ENCODE assay signal across 22 cellular contexts in genomic region chrX:85928606-85929005, GRCh38.
DNase-seq lines count a peak whose midpoint lies in the region; ATAC-seq, FAIRE-seq and TF ChIP-seq lines count a peak whose summit lies in the region.
"Had no signal": no experiment of that assay in that cellular context is flagged by ENCODE, and none has a peak within 500 bp of the region (broad histone marks: within the 10 kb centered on the region; RNA-seq: fewer than 3 reads in every experiment).

No MANE protein-coding gene starts in this region.

- H3K36me3 ChIP-seq in astrocyte (ENCODE audit: insufficient read depth, low read length), result no peaks in the 10 kb centered on the region
- no peaks in the 10 kb centered on the region for H3K36me3 ChIP-seq in endothelial cell of umbilical vein (ENCODE audit: control insufficient read depth in 2 of 2, extremely low read depth in 1 of 2, insufficient read depth in 2 of 2, low read length in 2 of 2)
- H3K36me3 ChIP-seq in osteoblast (ENCODE audit: insufficient read depth, low read length), result no peaks in the 10 kb centered on the region
- H3K36me3 ChIP-seq: BLaER1 treated with 17β-estradiol and CSF1 and Interleukin-3, amounts not matched to agents 10 nM and 100 nM had no signal

- H3K9ac ChIP-seq in astrocyte (ENCODE audit: low read length) (no peak overlapping the region), endothelial cell of umbilical vein (replicated peaks; ENCODE audit: extremely low read depth, insufficient read depth, low read length) (no peak overlapping the region)
- H3K9ac ChIP-seq: BLaER1 treated with 17β-estradiol and CSF1 and Interleukin-3, amounts not matched to agents 10 nM and 100 nM had no signal

- H3K9me1 ChIP-seq in endothelial cell of umbilical vein (replicated peaks; ENCODE audit: control insufficient read depth, extremely low read depth, insufficient read depth, low read length), result no peaks in the 10 kb centered on the region

- H3K4me1 Mint-ChIP-seq in astrocyte (ENCODE audit: low read depth, unreplicated experiment), result no peaks in the 10 kb centered on the region
- peaks cover under 1% of the 10 kb centered on the region for H3K4me1 Mint-ChIP-seq in activated naive CD4-positive, alpha-beta T cell treated with anti-CD3 and anti-CD28 coated beads, Interleukin-2, amount 10 ng/mL, durations not matched to agents 7 days and 5 days
- H3K4me1 Mint-ChIP-seq: B cell had no signal

- H3K4me2 ChIP-seq in astrocyte (ENCODE audit: low read length), result no peak overlapping the region
- H3K4me2 ChIP-seq in endothelial cell of umbilical vein (ENCODE audit: insufficient read depth, low read length), result no peak overlapping the region
- H3K4me2 ChIP-seq in osteoblast (ENCODE audit: insufficient read depth, low read length), result no peak overlapping the region
- H3K4me2 ChIP-seq: BLaER1 treated with 17β-estradiol and CSF1 and Interleukin-3, amounts not matched to agents 10 nM and 100 nM; GM23338 had no signal

- peaks cover 2% of the 10 kb centered on the region for H4K20me1 ChIP-seq in astrocyte (ENCODE audit: insufficient read depth, low read length)
- H4K20me1 ChIP-seq in endothelial cell of umbilical vein (replicated peaks; ENCODE audit: control insufficient read depth, extremely low read depth, insufficient read depth, low read length), result no peaks in the 10 kb centered on the region
- H4K20me1 ChIP-seq in osteoblast (ENCODE audit: insufficient read depth, low read length), result peaks cover 7% of the 10 kb centered on the region
- H4K20me1 ChIP-seq: BLaER1 treated with 17β-estradiol and CSF1 and Interleukin-3, amounts not matched to agents 10 nM and 100 nM had no signal

- no peak overlapping the region for H3K27ac Mint-ChIP-seq in astrocyte (ENCODE audit: unreplicated experiment)
- no peak overlapping the region for H3K27ac Mint-ChIP-seq in activated naive CD4-positive, alpha-beta T cell treated with anti-CD3 and anti-CD28 coated beads, Interleukin-2, amount 10 ng/mL, durations not matched to agents 7 days and 5 days
- H3K27ac Mint-ChIP-seq: B cell; CD4-positive, CD25-positive, alpha-beta regulatory T cell; CD8-positive, alpha-beta memory T cell; GM23338 had no signal

- DNase-seq in astrocyte (ENCODE audit: low read depth) (no peak), endothelial cell of umbilical vein (ENCODE audit: low read depth, low spot score) (peak; percentile 1), osteoblast (ENCODE audit: insufficient read length, low spot score, missing footprints) (peak; percentile 36), NOMO-1 treated with dmso at 0.1 percent for 144 hours (lab: John Stamatoyannopoulos, UW; ENCODE audit: unreplicated experiment) (no peak)
- DNase-seq in activated naive CD4-positive, alpha-beta T cell treated with anti-CD3 and anti-CD28 coated beads, Interleukin-2, amount 10 ng/mL, durations not matched to agents 7 days and 5 days, result no peak
- DNase-seq: CD4-positive, CD25-positive, alpha-beta regulatory T cell; CD8-positive, alpha-beta memory T cell; COR-L47; DMS 273 treated with DMSO at 0.1 percent for 48 hours; DMS53; DND-41; EL; HCEC 1CT; IMR-90 had no signal

- no peak for TF ChIP-seq CTCF in astrocyte (IDR thresholded peaks at IDR 0.05; ENCODE audit: insufficient read depth, low read depth, low read length)
- no peak for TF ChIP-seq CTCF in endothelial cell of umbilical vein (IDR thresholded peaks at IDR 0.05; ENCODE audit: extremely low read depth in 1 of 2, insufficient read depth in 1 of 2, low read depth in 1 of 2, low read length in 2 of 2)
- TF ChIP-seq CTCF in osteoblast (IDR thresholded peaks at IDR 0.05; ENCODE audit: extremely low read depth, low read depth, low read length), result no peak

- H3K27ac ChIP-seq in astrocyte (ENCODE audit: low read depth, low read length) (no peak overlapping the region), endothelial cell of umbilical vein (ENCODE audit: insufficient read depth, low read depth, low read length) (no peak overlapping the region), osteoblast (ENCODE audit: low read depth, low read length) (no peak overlapping the region)
- H3K27ac ChIP-seq: BLaER1 treated with 17β-estradiol and CSF1 and Interleukin-3, amounts not matched to agents 10 nM and 100 nM; HL-60 had no signal

- no peak for ATAC-seq in HG03280 (IDR thresholded peaks at IDR 0.05; ENCODE audit: unreplicated experiment)
- ATAC-seq: GM23338 had no signal

- no peaks in the 10 kb centered on the region for H3K27me3 Mint-ChIP-seq in astrocyte (ENCODE audit: low read depth, unreplicated experiment)
- H3K27me3 Mint-ChIP-seq in activated naive CD4-positive, alpha-beta T cell treated with anti-CD3 and anti-CD28 coated beads, Interleukin-2, amount 10 ng/mL, durations not matched to agents 7 days and 5 days, result no peaks in the 10 kb centered on the region
- H3K27me3 Mint-ChIP-seq: B cell; CD4-positive, CD25-positive, alpha-beta regulatory T cell had no signal

- no peaks in the 10 kb centered on the region for H3K36me3 Mint-ChIP-seq in astrocyte (ENCODE audit: low read depth, unreplicated experiment)
- peaks cover 6% of the 10 kb centered on the region for H3K36me3 Mint-ChIP-seq in activated naive CD4-positive, alpha-beta T cell treated with anti-CD3 and anti-CD28 coated beads, Interleukin-2, amount 10 ng/mL, durations not matched to agents 7 days and 5 days
- H3K36me3 Mint-ChIP-seq: CD4-positive, CD25-positive, alpha-beta regulatory T cell had no signal

- no peak overlapping the region for H3K4me3 Mint-ChIP-seq in astrocyte (ENCODE audit: unreplicated experiment)
- no peak overlapping the region for H3K4me3 Mint-ChIP-seq in activated naive CD4-positive, alpha-beta T cell treated with anti-CD3 and anti-CD28 coated beads, Interleukin-2, amount 10 ng/mL, durations not matched to agents 7 days and 5 days
- H3K4me3 Mint-ChIP-seq: B cell; CD4-positive, CD25-positive, alpha-beta regulatory T cell; CD8-positive, alpha-beta memory T cell; GM23338 had no signal

- CTCF ChIA-PET in endothelial cell of umbilical vein (lab: Charles Lee), result no interaction called here
- CTCF ChIA-PET in activated naive CD4-positive, alpha-beta T cell treated with anti-CD3 and anti-CD28 coated beads, Interleukin-2, amount 10 ng/mL, durations not matched to agents 7 days and 5 days (lab: Charles Lee), result no interaction called here

- FAIRE-seq in G401.6 (lab: Jason Lieb, UNC) (peak; percentile 31), astrocyte (lab: Jason Lieb, UNC) (peak; percentile 13), endothelial cell of umbilical vein (lab: Jason Lieb, UNC) (no peak)
- FAIRE-seq: GM19239, H54 had no signal

- H3K4me3 ChIP-seq in astrocyte (ENCODE audit: insufficient read depth, low read depth, low read length) (no peak overlapping the region), endothelial cell of umbilical vein (replicated peaks in 1 of 3; ENCODE audit: insufficient read depth in 1 of 3, low read depth in 1 of 3, low read length in 3 of 3) (no peak overlapping the region), osteoblast (ENCODE audit: insufficient read depth, low read length) (no peak overlapping the region)
- H3K4me3 ChIP-seq: BLaER1 treated with 17β-estradiol and CSF1 and Interleukin-3, amounts not matched to agents 10 nM and 100 nM; GM23338 had no signal

- H3K79me2 ChIP-seq in astrocyte (ENCODE audit: insufficient read depth, low read length) (no peaks in the 10 kb centered on the region), endothelial cell of umbilical vein (ENCODE audit: control insufficient read depth, insufficient read depth, low read length) (no peaks in the 10 kb centered on the region), osteoblast (ENCODE audit: insufficient read depth, low read length) (no peaks in the 10 kb centered on the region)

- H3K4me1 ChIP-seq in astrocyte (ENCODE audit: insufficient read depth, low read length) (no peaks in the 10 kb centered on the region), endothelial cell of umbilical vein (ENCODE audit: control insufficient read depth, extremely low read depth, insufficient read depth, low read length) (no peaks in the 10 kb centered on the region), osteoblast (ENCODE audit: insufficient read depth, low read length) (no peaks in the 10 kb centered on the region)
- H3K4me1 ChIP-seq: BLaER1 treated with 17β-estradiol and CSF1 and Interleukin-3, amounts not matched to agents 10 nM and 100 nM had no signal

- H2AFZ ChIP-seq in astrocyte (ENCODE audit: low read depth, low read length) (no peak overlapping the region), endothelial cell of umbilical vein (ENCODE audit: low read depth, low read length) (no peak overlapping the region), osteoblast (ENCODE audit: low read length) (no peak overlapping the region)
- H2AFZ ChIP-seq: GM23338 had no signal

- POLR2A ChIA-PET in endothelial cell of umbilical vein (lab: Charles Lee), result no interaction called here

- H3K9me3 Mint-ChIP-seq in astrocyte (ENCODE audit: unreplicated experiment), result no peaks in the 10 kb centered on the region
- no peaks in the 10 kb centered on the region for H3K9me3 Mint-ChIP-seq in activated naive CD4-positive, alpha-beta T cell treated with anti-CD3 and anti-CD28 coated beads, Interleukin-2, amount 10 ng/mL, durations not matched to agents 7 days and 5 days
- H3K9me3 Mint-ChIP-seq: CD8-positive, alpha-beta memory T cell; GM23338 had no signal

- no TSS peak for BruUV-seq in endothelial cell of umbilical vein (replicated peaks; lab: Mats Ljungman, UMichigan)

- no peaks in the 10 kb centered on the region for H3K27me3 ChIP-seq in astrocyte (ENCODE audit: insufficient read depth, low read length)
- H3K27me3 ChIP-seq in endothelial cell of umbilical vein (ENCODE audit: control insufficient read depth in 2 of 2, insufficient read depth in 2 of 2, low read length in 2 of 2), result no peaks in the 10 kb centered on the region
- no peaks in the 10 kb centered on the region for H3K27me3 ChIP-seq in osteoblast (ENCODE audit: insufficient read depth, low read length)

- TF ChIP-seq POLR2A in endothelial cell of umbilical vein (IDR thresholded peaks at IDR 0.05; ENCODE audit: low read depth, low read length), result no peak

- H3K9me3 ChIP-seq in astrocyte (ENCODE audit: insufficient read depth, low read depth, low read length) (no peaks in the 10 kb centered on the region), endothelial cell of umbilical vein (replicated peaks; ENCODE audit: control insufficient read depth, insufficient read depth, low read length) (no peaks in the 10 kb centered on the region), osteoblast (ENCODE audit: low read depth, low read length) (no peaks in the 10 kb centered on the region)
- H3K9me3 ChIP-seq: BLaER1 treated with 17β-estradiol and CSF1 and Interleukin-3, amounts not matched to agents 10 nM and 100 nM had no signal

- intact Hi-C loops in endothelial cell of umbilical vein (cut with micrococcal nuclease), result no loop called here

- dilution Hi-C loops in endothelial cell of umbilical vein (cut with MboI; ENCODE audit: extremely low pct_ligation_motif_present, low sequenced_read_pairs), result no loop called here

TF ChIP-seq in endothelial cell of umbilical vein, 7 proteins besides CTCF, POLR2A, EP300 and RAD21 (continues in another document):
- TF ChIP-seq MYC (IDR thresholded peaks at IDR 0.05; ENCODE audit: low read depth, low read length) (no peak), EZH2 (IDR thresholded peaks at IDR 0.05; ENCODE audit: borderline replicate concordance, low read depth, low read length, severe bottlenecking) (no peak), FOS (IDR thresholded peaks at IDR 0.05; ENCODE audit: borderline replicate concordance, insufficient read depth, low read length) (no peak), GATA2 (IDR thresholded peaks at IDR 0.05; ENCODE audit: insufficient read depth, insufficient read length, low read depth, low read length) (no peak)

Comparison
In these comparisons a context has a peak if more than half of its experiments do, and no peak if none do; other contexts are left out.
1. DNase-seq: peak in endothelial cell of umbilical vein (single experiment) and osteoblast (single experiment); none in astrocyte (single experiment), NOMO-1 treated with dmso at 0.1 percent for 144 hours (single experiment) and activated naive CD4-positive, alpha-beta T cell treated with anti-CD3 and anti-CD28 coated beads, Interleukin-2, amount 10 ng/mL, durations not matched to agents 7 days and 5 days (single experiment).